32 cellular contexts compared by ENCODE assay signal in genomic region chr15:43852607-43853006, GRCh38. TPM values are rescaled to one million over a fixed set of nuclear protein-coding genes. Genes with fewer than 3 reads are reported as not detected.
"Had no signal": no experiment of that assay in that cellular context is flagged by ENCODE, and none has a peak within 500 bp of the region (broad histone marks: within the 10 kb centered on the region; RNA-seq: fewer than 3 reads in every experiment).

No MANE protein-coding gene starts in this region.

- H3K4me2 ChIP-seq: hepatocyte had no signal

- H3K27me3 Mint-ChIP-seq: dendritic cell treated with granulocyte-macrophage colony-stimulating factor and Interleukin-4, amounts not matched to agents 40 ng/mL and 50 ng/mL, for 4 days; effector memory CD8-positive, alpha-beta T cell had no signal

- H3K36me3 ChIP-seq: colonic mucosa, gastrocnemius medialis had no signal

- H3K4me3 Mint-ChIP-seq: dendritic cell treated with granulocyte-macrophage colony-stimulating factor and Interleukin-4, amounts not matched to agents 40 ng/mL and 50 ng/mL, for 4 days; effector memory CD8-positive, alpha-beta T cell; endodermal cell had no signal

- H3K9me3 ChIP-seq: colonic mucosa, esophagus muscularis mucosa, esophagus squamous epithelium, gastrocnemius medialis, gastroesophageal sphincter, heart left ventricle, heart right ventricle had no signal

- H3K9me3 Mint-ChIP-seq: dendritic cell treated with granulocyte-macrophage colony-stimulating factor and Interleukin-4, amounts not matched to agents 40 ng/mL and 50 ng/mL, for 4 days; effector memory CD8-positive, alpha-beta T cell; endodermal cell had no signal

- FAIRE-seq: colon, endometrium, frontal cortex had no signal

- ATAC-seq: effector memory CD8-positive, alpha-beta T cell; esophagus mucosa; foreskin keratinocyte; gastrocnemius medialis; gastroesophageal sphincter; heart left ventricle; heart right ventricle had no signal

- H2AFZ ChIP-seq: hepatocyte had no signal

- H3K79me2 ChIP-seq: hepatocyte had no signal

- DNase-seq: colonic mucosa; cortex of kidney; dermis blood vessel endothelial cell; dorsolateral prefrontal cortex; effector CD4-positive, alpha-beta T cell; effector CD8-positive, alpha-beta T cell; effector memory CD4-positive, alpha-beta T cell; effector memory CD8-positive, alpha-beta T cell; endodermal cell; erythroblast; esophagus squamous epithelium; foreskin fibroblast; foreskin keratinocyte; foreskin melanocyte; gastrocnemius medialis; glutamatergic neuron; heart left ventricle; heart right ventricle had no signal

- H3K27ac Mint-ChIP-seq: dendritic cell treated with granulocyte-macrophage colony-stimulating factor and Interleukin-4, amounts not matched to agents 40 ng/mL and 50 ng/mL, for 4 days; effector memory CD8-positive, alpha-beta T cell; endodermal cell had no signal

- H3K27me3 ChIP-seq: colonic mucosa, dorsolateral prefrontal cortex, esophagus muscularis mucosa, esophagus squamous epithelium, foreskin keratinocyte, gastrocnemius medialis, gastroesophageal sphincter, heart left ventricle, heart right ventricle, hepatocyte had no signal

- H3K4me3 ChIP-seq: colonic mucosa, coronary artery, dorsolateral prefrontal cortex, esophagus muscularis mucosa, esophagus squamous epithelium, gastrocnemius medialis, gastroesophageal sphincter, heart left ventricle, heart right ventricle, hepatocyte had no signal

- H3K4me1 ChIP-seq: colonic mucosa, esophagus muscularis mucosa, esophagus squamous epithelium, foreskin keratinocyte, gastrocnemius medialis, gastroesophageal sphincter, heart left ventricle, heart right ventricle had no signal

- H3K4me1 Mint-ChIP-seq: endodermal cell had no signal

- H3K27ac ChIP-seq: colonic mucosa, coronary artery, dorsolateral prefrontal cortex, epithelial cell of prostate, esophagus muscularis mucosa, esophagus squamous epithelium, foreskin keratinocyte, gastrocnemius medialis, gastroesophageal sphincter, heart left ventricle, heart right ventricle, hepatocyte had no signal

RNA-seq across cellular contexts. Expression of gene SERINC4, which starts 52.6 kb away (rescaled TPM):
- total RNA-seq: dermis blood vessel endothelial cell, dermis microvascular lymphatic vessel endothelial cell, endothelial cell of umbilical vein, epithelial cell of proximal tubule, esophagus muscularis mucosa, glomerular endothelial cell had no signal
- polyA plus RNA-seq: endothelial cell of umbilical vein, hepatocyte had no signal
